ENCODE assay signal across 18 cellular contexts in the genomic region with DNA sequence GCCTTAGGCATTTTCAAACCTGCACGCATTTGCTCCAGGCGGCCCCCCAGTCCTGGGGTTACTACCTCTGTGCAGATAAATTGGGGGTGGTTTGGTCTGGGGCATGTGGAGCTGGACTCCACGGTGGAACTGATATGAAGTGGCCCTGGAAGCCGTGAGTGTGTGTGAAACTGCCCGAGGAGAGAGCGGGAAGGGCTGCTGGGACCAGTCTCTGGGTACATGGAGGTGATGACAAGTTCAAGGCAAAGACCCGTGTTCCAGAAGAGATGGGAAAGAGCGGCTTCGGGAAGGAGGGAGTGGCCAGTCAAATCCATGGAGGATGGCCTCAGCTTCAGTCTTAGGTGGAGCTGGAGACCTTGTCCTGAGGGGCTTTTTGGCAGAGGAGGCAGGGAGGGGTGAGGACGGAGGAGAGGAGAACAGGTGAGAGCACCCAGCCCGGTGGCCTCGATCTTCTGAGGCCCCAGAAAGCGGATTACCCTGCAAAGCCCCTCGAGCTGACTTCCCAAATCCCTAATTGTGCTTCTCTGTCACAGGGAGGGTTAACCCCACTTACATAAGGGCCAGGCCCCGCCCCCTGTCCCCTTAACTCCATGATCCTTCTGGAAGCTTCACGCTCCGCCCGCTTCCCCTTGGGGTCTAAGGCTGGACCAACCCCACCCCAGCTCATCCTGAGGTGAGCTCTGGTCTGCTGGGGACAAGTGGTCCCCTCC. TPM values are rescaled to one million over a fixed set of nuclear protein-coding genes. Genes with fewer than 3 reads are reported as not detected.
"Had no signal": no experiment of that assay in that cellular context is flagged by ENCODE, and none has a peak within 500 bp of the region (broad histone marks: within the 10 kb centered on the region; RNA-seq: fewer than 3 reads in every experiment).

No MANE protein-coding gene starts in this region.

- H3K27ac ChIP-seq: pancreas, sigmoid colon, spleen, thoracic aorta, WERI-Rb-1 had no signal

- H3K9me3 Mint-ChIP-seq: activated CD4-positive, alpha-beta memory T cell treated with anti-CD3 and anti-CD28 coated beads, Interleukin-2, amount 10 ng/mL, durations not matched to agents 7 days and 5 days; activated naive CD8-positive, alpha-beta T cell treated with anti-CD3 and anti-CD28 coated beads, Interleukin-2, amount 10 ng/mL, durations not matched to agents 7 days and 5 days; activated T-cell treated with anti-CD3 and anti-CD28 coated beads, Interleukin-2, amount 50 U/mL, for 72 hours; natural killer cell; T-helper 1 cell treated with Interleukin-12 subunit alpha and Interleukin-12 subunit beta and Interleukin-4 antibody, amounts not matched to agents 30 μg/mL and 1 μg/mL, for 36 hours had no signal

- H3K36me3 ChIP-seq: pancreas, sigmoid colon, spleen, thoracic aorta, WERI-Rb-1 had no signal

- H3K27ac Mint-ChIP-seq: activated CD4-positive, alpha-beta memory T cell treated with anti-CD3 and anti-CD28 coated beads, Interleukin-2, amount 10 ng/mL, durations not matched to agents 7 days and 5 days; activated naive CD8-positive, alpha-beta T cell treated with anti-CD3 and anti-CD28 coated beads, Interleukin-2, amount 10 ng/mL, durations not matched to agents 7 days and 5 days; activated T-cell treated with anti-CD3 and anti-CD28 coated beads, Interleukin-2, amount 50 U/mL, for 72 hours; natural killer cell; T-helper 1 cell treated with Interleukin-12 subunit alpha and Interleukin-12 subunit beta and Interleukin-4 antibody, amounts not matched to agents 30 μg/mL and 1 μg/mL, for 36 hours had no signal

- H3K4me3 Mint-ChIP-seq: activated CD4-positive, alpha-beta memory T cell treated with anti-CD3 and anti-CD28 coated beads, Interleukin-2, amount 10 ng/mL, durations not matched to agents 7 days and 5 days; activated naive CD8-positive, alpha-beta T cell treated with anti-CD3 and anti-CD28 coated beads, Interleukin-2, amount 10 ng/mL, durations not matched to agents 7 days and 5 days; activated T-cell treated with anti-CD3 and anti-CD28 coated beads, Interleukin-2, amount 50 U/mL, for 72 hours; brain; natural killer cell; T-helper 1 cell treated with Interleukin-12 subunit alpha and Interleukin-12 subunit beta and Interleukin-4 antibody, amounts not matched to agents 30 μg/mL and 1 μg/mL, for 36 hours had no signal

- ATAC-seq: activated T-cell treated with anti-CD3 and anti-CD28 coated beads, Interleukin-2, amount 50 U/mL, for 72 hours; left colon; natural killer cell; pancreas had no signal

- H3K9me3 ChIP-seq: pancreas, sigmoid colon, spleen, thoracic aorta had no signal

- DNase-seq: activated CD4-positive, alpha-beta memory T cell treated with anti-CD3 and anti-CD28 coated beads, Interleukin-2, amount 10 ng/mL, durations not matched to agents 7 days and 5 days; activated CD4-positive, alpha-beta T cell treated with anti-CD3 and anti-CD28 coated beads for 4 hours; activated gamma-delta T cell treated with Interleukin-2 at 50 U/mL for 16 hours; activated naive CD8-positive, alpha-beta T cell treated with anti-CD3 and anti-CD28 coated beads, Interleukin-2, amount 10 ng/mL, durations not matched to agents 7 days and 5 days; activated T-cell treated with anti-CD3 and anti-CD28 coated beads, Interleukin-2, amount 50 U/mL, for 72 hours; cerebellar nuclear complex; effector CD8-positive, alpha-beta T cell; left colon; mammary epithelial cell; natural killer cell; pancreas; sigmoid colon; spleen; stimulated activated CD4-positive, alpha-beta T cell treated with anti-CD3 and anti-CD28 coated beads, Interleukin-1b, Interleukin-23, amount 100 ng/mL, for 48 hours; WERI-Rb-1 had no signal

- H3K4me1 ChIP-seq: pancreas, sigmoid colon had no signal

- H3K27me3 ChIP-seq: pancreas had no signal

- H3K4me3 ChIP-seq: pancreas, sigmoid colon, spleen, thoracic aorta had no signal

- H3K4me1 Mint-ChIP-seq: activated CD4-positive, alpha-beta memory T cell treated with anti-CD3 and anti-CD28 coated beads, Interleukin-2, amount 10 ng/mL, durations not matched to agents 7 days and 5 days; activated naive CD8-positive, alpha-beta T cell treated with anti-CD3 and anti-CD28 coated beads, Interleukin-2, amount 10 ng/mL, durations not matched to agents 7 days and 5 days; natural killer cell had no signal

- H3K36me3 Mint-ChIP-seq: activated naive CD8-positive, alpha-beta T cell treated with anti-CD3 and anti-CD28 coated beads, Interleukin-2, amount 10 ng/mL, durations not matched to agents 7 days and 5 days; brain; natural killer cell had no signal

- H3K27me3 Mint-ChIP-seq: activated CD4-positive, alpha-beta memory T cell treated with anti-CD3 and anti-CD28 coated beads, Interleukin-2, amount 10 ng/mL, durations not matched to agents 7 days and 5 days; activated naive CD8-positive, alpha-beta T cell treated with anti-CD3 and anti-CD28 coated beads, Interleukin-2, amount 10 ng/mL, durations not matched to agents 7 days and 5 days; brain had no signal

RNA-seq across cellular contexts. Expression of gene NR2E3, which starts 1.9 kb away (rescaled TPM):
- total RNA-seq: activated CD4-positive, alpha-beta memory T cell treated with anti-CD3 and anti-CD28 coated beads, Interleukin-2, amount 10 ng/mL, durations not matched to agents 7 days and 5 days; activated naive CD8-positive, alpha-beta T cell treated with anti-CD3 and anti-CD28 coated beads, Interleukin-2, amount 10 ng/mL, durations not matched to agents 7 days and 5 days; activated T-cell treated with anti-CD3 and anti-CD28 coated beads, Interleukin-2, amount 50 U/mL, for 72 hours; natural killer cell had no signal
